1 cellular context compared by ENCODE assay signal in genomic region chr4:89307185-89307445, GRCh38.
TF ChIP-seq lines count a peak whose summit lies in the region.

No MANE protein-coding gene starts in this region.

TF ChIP-seq in IMR-90, 13 proteins besides CTCF, POLR2A, EP300 and RAD21 (continued from another document):
- no peak for TF ChIP-seq MAZ (IDR thresholded peaks at IDR 0.05; ENCODE audit: borderline replicate concordance, low read depth, low read length)
- TF ChIP-seq NFE2L2 (IDR thresholded peaks at IDR 0.05; ENCODE audit: low read depth, low read length): no peak
- TF ChIP-seq RFX5 (IDR thresholded peaks at IDR 0.05; ENCODE audit: low read depth, low read length): no peak
- TF ChIP-seq ELK1 (IDR thresholded peaks at IDR 0.05; ENCODE audit: borderline replicate concordance, low read depth, low read length): no peak
- no peak for TF ChIP-seq FOS (IDR thresholded peaks at IDR 0.05; ENCODE audit: low read depth, low read length)
